30 cellular contexts compared by ENCODE assay signal in genomic region chr3:56958879-56959607, GRCh38.
"Had no signal": no experiment of that assay in that cellular context is flagged by ENCODE, and none has a peak within 500 bp of the region (broad histone marks: within the 10 kb centered on the region; RNA-seq: fewer than 3 reads in every experiment).

No MANE protein-coding gene starts in this region.

- FAIRE-seq: endothelial cell of umbilical vein had no signal

- H3K9me3 Mint-ChIP-seq: immature natural killer cell, natural killer cell, neural crest cell had no signal

- H3K4me3 Mint-ChIP-seq: immature natural killer cell, natural killer cell, neural crest cell had no signal

- H3K4me3 ChIP-seq: coronary artery, esophagus squamous epithelium, heart right ventricle, lower lobe of right lung, prostate gland, right atrium auricular region, smooth muscle cell, stomach, thyroid gland, vagina had no signal

- H3K9me3 ChIP-seq: esophagus squamous epithelium, lower lobe of right lung, prostate gland, right atrium auricular region, stomach, thyroid gland, vagina had no signal

- H3K27me3 ChIP-seq: esophagus squamous epithelium, heart right ventricle, right atrium auricular region, stomach, thyroid gland, vagina had no signal

- H3K4me1 Mint-ChIP-seq: immature natural killer cell, natural killer cell had no signal

- DNase-seq: dermis blood vessel endothelial cell; effector memory CD4-positive, alpha-beta T cell; erythroblast; esophagus squamous epithelium; foreskin melanocyte; glutamatergic neuron; heart right ventricle; hypothalamus; immature natural killer cell; islet precursor cell; kidney glomerular epithelial cell; left colon; left ventricle myocardium superior; lower lobe of right lung; natural killer cell; stimulated activated CD4-positive, alpha-beta T cell treated with anti-CD3 and anti-CD28 coated beads, Interleukin-12 subunit alpha, Interleukin-12 subunit beta, amount 100 ng/mL, for 4 hours; stimulated activated CD4-positive, alpha-beta T cell treated with anti-CD3 and anti-CD28 coated beads, Interleukin-1b, Interleukin-23, amount 100 ng/mL, for 48 hours; stimulated activated CD4-positive, alpha-beta T cell treated with anti-CD3 and anti-CD28 coated beads, Interleukin-4, amount 100 ng/mL, for 1 hour; stimulated activated CD8-positive, alpha-beta memory T cell treated with anti-CD3 and anti-CD28 coated beads, Interleukin-4, amount 100 ng/mL, for 48 hours; stimulated activated naive CD4-positive, alpha-beta T cell treated with Interleukin-2 at 50 U/mL for 16 hours; stomach; thyroid gland; trophoblast cell had no signal

- H3K36me3 Mint-ChIP-seq: immature natural killer cell, natural killer cell had no signal

- H3K27ac Mint-ChIP-seq: immature natural killer cell, natural killer cell had no signal

- H3K4me2 ChIP-seq: smooth muscle cell had no signal

- H3K4me1 ChIP-seq: esophagus squamous epithelium, heart right ventricle, lower lobe of right lung, prostate gland, right atrium auricular region, vagina had no signal

- H3K36me3 ChIP-seq: heart right ventricle, prostate gland, right atrium auricular region, thyroid gland, vagina had no signal

- H3K27ac ChIP-seq: coronary artery, esophagus squamous epithelium, heart right ventricle, lower lobe of right lung, prostate gland, right atrium auricular region, stomach, thyroid gland, vagina had no signal
